Comparison of ENCODE assay signal across 1 cellular context in genomic region chr9:11457809-11458785, GRCh38.
TF ChIP-seq lines count a peak whose summit lies in the region.

No MANE protein-coding gene starts in this region.

TF ChIP-seq in SK-N-SH, 30 proteins besides CTCF, POLR2A, EP300 and RAD21 (continued from another document):
- TF ChIP-seq POLR2AphosphoS5 (IDR thresholded peaks at IDR 0.05; ENCODE audit: low read depth, low read length) (no peak), FOXJ3 (CRISPR knock-in tag; IDR thresholded peaks at IDR 0.05) (no peak), GATA2 (CRISPR knock-in tag; IDR thresholded peaks at IDR 0.05) (no peak), FOSL2 (IDR thresholded peaks at IDR 0.05; ENCODE audit: borderline replicate concordance, low read depth) (no peak), RCOR1 (IDR thresholded peaks at IDR 0.05; ENCODE audit: low read length) (no peak), SIN3A (IDR thresholded peaks at IDR 0.05; ENCODE audit: borderline replicate concordance, low read depth, low read length) (no peak), PBX3 (IDR thresholded peaks at IDR 0.05) (no peak), REST (IDR thresholded peaks at IDR 0.05; ENCODE audit: low read depth, low read length) (no peak), TCF12 (IDR thresholded peaks at IDR 0.05) (no peak), NFIC (IDR thresholded peaks at IDR 0.05; ENCODE audit: borderline replicate concordance) (no peak), TAF1 (IDR thresholded peaks at IDR 0.05; ENCODE audit: borderline replicate concordance, low read depth, low read length) (no peak), YY1 (IDR thresholded peaks at IDR 0.05; ENCODE audit: low read depth) (no peak)
